ENCODE assay signal across 1 cellular context in the genomic region with DNA sequence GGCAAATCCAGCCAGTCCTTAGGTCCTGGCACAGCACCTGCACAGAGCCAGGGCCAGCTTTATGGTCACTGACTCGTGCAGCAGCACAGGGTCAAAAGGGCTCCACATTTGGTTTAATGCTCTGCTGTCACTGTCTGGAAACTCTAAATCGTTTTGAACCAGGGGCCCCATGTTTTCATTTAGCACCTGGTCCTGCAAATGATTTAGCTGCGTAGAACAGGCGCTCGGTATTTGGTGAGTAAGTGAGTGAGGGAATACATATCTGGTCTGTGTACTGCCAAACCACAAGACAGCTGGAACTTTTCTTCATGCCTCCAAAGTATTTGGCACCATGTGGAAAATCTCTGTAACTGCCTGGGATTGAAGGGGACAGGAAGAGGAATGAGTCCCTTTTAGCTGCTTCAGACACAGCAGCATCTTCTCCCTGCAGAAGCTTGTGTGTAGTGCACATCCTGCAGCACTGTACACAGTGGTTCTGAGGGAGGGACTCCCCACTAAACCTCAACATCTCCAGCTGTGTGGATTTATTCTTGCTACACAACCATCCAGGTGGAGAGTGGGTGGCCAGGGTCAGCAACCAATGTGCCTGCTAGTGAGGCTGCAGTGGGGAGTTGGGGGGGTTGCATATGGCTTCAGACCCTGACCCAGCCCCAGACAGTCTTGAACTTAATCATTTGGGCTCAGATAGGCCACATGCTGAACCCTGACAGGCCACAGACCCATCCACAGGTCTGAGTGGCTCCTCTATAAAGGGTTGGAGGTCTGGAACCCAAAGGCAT.
TF ChIP-seq lines count a peak whose summit lies in the region.

No MANE protein-coding gene starts in this region.

TF ChIP-seq in IMR-90, 13 proteins besides CTCF, POLR2A, EP300 and RAD21:
- TF ChIP-seq FOS (IDR thresholded peaks at IDR 0.05; ENCODE audit: low read depth, low read length) (peak; percentile 55; the same call in 1 of the 2 replicates), MAFK (IDR thresholded peaks at IDR 0.05; ENCODE audit: low read depth, low read length) (no peak), CEBPB (IDR thresholded peaks at IDR 0.05; ENCODE audit: low read depth, low read length) (no peak), BHLHE40 (IDR thresholded peaks at IDR 0.05; ENCODE audit: low read depth, low read length) (peak; percentile 69), MAZ (IDR thresholded peaks at IDR 0.05; ENCODE audit: borderline replicate concordance, low read depth, low read length) (no peak)
- TF ChIP-seq, protein P1, sequence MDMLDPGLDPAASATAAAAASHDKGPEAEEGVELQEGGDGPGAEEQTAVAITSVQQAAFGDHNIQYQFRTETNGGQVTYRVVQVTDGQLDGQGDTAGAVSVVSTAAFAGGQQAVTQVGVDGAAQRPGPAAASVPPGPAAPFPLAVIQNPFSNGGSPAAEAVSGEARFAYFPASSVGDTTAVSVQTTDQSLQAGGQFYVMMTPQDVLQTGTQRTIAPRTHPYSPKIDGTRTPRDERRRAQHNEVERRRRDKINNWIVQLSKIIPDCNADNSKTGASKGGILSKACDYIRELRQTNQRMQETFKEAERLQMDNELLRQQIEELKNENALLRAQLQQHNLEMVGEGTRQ (IDR thresholded peaks at IDR 0.05; ENCODE audit: low read depth, low read length), result no peak
